In genomic region chr10:75235375-75236177, GRCh38 we compare ENCODE assay signal across 1 cellular context.
TF ChIP-seq lines count a peak whose summit lies in the region.

Gene COMTD1, minus strand, starts transcription at chr10:75235957. Its CDS starts 29 bp downstream, at chr10:75235928.

TF ChIP-seq in K562, 482 proteins besides CTCF, POLR2A, EP300 and RAD21 (continued from another document and continues in another):
- TF ChIP-seq ZNF232 (CRISPR knock-in tag; IDR thresholded peaks at IDR 0.05) (0 out of 2 replicates have a peak, but pooled peaks have one; percentile 10), ZNF407 (IDR thresholded peaks at IDR 0.05; ENCODE audit: low read depth) (no peak), GABPB1 (CRISPR knock-in tag; IDR thresholded peaks at IDR 0.05) (peak; percentile 74), FIP1L1 (IDR thresholded peaks at IDR 0.05; ENCODE audit: low read depth, low read length, poor library complexity, severe bottlenecking) (peak; percentile 79), SP1 (CRISPR knock-in tag; IDR thresholded peaks at IDR 0.05) (peak; percentile 57), KAT8 (IDR thresholded peaks at IDR 0.05; ENCODE audit: low read depth) (no peak), ZNF280A (IDR thresholded peaks at IDR 0.05; ENCODE audit: low read depth, partially characterized antibody) (no peak), RB1 (IDR thresholded peaks at IDR 0.05; ENCODE audit: low read depth) (peak; percentile 100), PKNOX1 (IDR thresholded peaks at IDR 0.05) (no peak), MAX (CRISPR knock-in tag; IDR thresholded peaks at IDR 0.05) (peak; percentile 95), ATF2 (CRISPR knock-in tag; IDR thresholded peaks at IDR 0.05) (no peak), RUNX1 (IDR thresholded peaks at IDR 0.05; ENCODE audit: low read depth) (peak; percentile 69; the same call in 1 of the 2 replicates), GMEB1 (CRISPR knock-in tag; IDR thresholded peaks at IDR 0.05) (peak; percentile 51), ETV1 (tag; conservative IDR thresholded peaks at IDR 0.05; ENCODE audit: low read depth) (0 out of 2 replicates have a peak, but pooled peaks have one; percentile 19), TFAP4 (CRISPR knock-in tag; IDR thresholded peaks at IDR 0.05; ENCODE audit: borderline replicate concordance) (peak; percentile 78; the same call in 1 of the 2 replicates), RBM39 (optimal IDR thresholded peaks at IDR 0.05; ENCODE audit: low read depth, low read length) (no peak), BHLHE40 (IDR thresholded peaks at IDR 0.05; ENCODE audit: low read length) (peak; percentile 95), TRIM25 (IDR thresholded peaks at IDR 0.05; ENCODE audit: borderline replicate concordance) (no peak), CREBBP (IDR thresholded peaks at IDR 0.05; ENCODE audit: low read depth, low read length) (no peak), AFF4 (CRISPR knock-in tag; IDR thresholded peaks at IDR 0.05) (no peak), FOXP1 (CRISPR knock-in tag; IDR thresholded peaks at IDR 0.05) (no peak), CHD2 (IDR thresholded peaks at IDR 0.05; ENCODE audit: low read depth, low read length) (peak; percentile 61), ZNF561 (CRISPR knock-in tag; conservative IDR thresholded peaks at IDR 0.05) (no peak), ETV6 (IDR thresholded peaks at IDR 0.05; ENCODE audit: borderline replicate concordance in 1 of 2, low read depth in 2 of 2, low read length in 1 of 2) (no peak), ETV6 (CRISPR knock-in tag; IDR thresholded peaks at IDR 0.05; ENCODE audit: borderline replicate concordance) (no peak), ZNF217 (CRISPR knock-in tag; IDR thresholded peaks at IDR 0.05) (no peak), FOXK2 (conservative IDR thresholded peaks at IDR 0.05 in 1 of 2, IDR thresholded peaks at IDR 0.05 in 1 of 2; ENCODE audit: low read depth in 2 of 2) (no peak), ETV5 (CRISPR knock-in tag; IDR thresholded peaks at IDR 0.05; ENCODE audit: low read depth) (peak; percentile 62; the same call in 1 of the 2 replicates), ZBTB1 (CRISPR knock-in tag; IDR thresholded peaks at IDR 0.05; ENCODE audit: borderline replicate concordance, low read depth) (0 out of 2 replicates have a peak, but pooled peaks have one; percentile 6), HDAC8 (tag; IDR thresholded peaks at IDR 0.05) (no peak), RBFOX2 (IDR thresholded peaks at IDR 0.05; ENCODE audit: low read depth, low read length) (peak; percentile 84), EZH2 (IDR thresholded peaks at IDR 0.05; ENCODE audit: borderline replicate concordance, low read depth, low read length) (no peak), SREBF1 (IDR thresholded peaks at IDR 0.05; ENCODE audit: borderline replicate concordance, low read depth, low read length) (no peak), MECOM (CRISPR knock-in tag; IDR thresholded peaks at IDR 0.05) (no peak), ZNF253 (CRISPR knock-in tag; conservative IDR thresholded peaks at IDR 0.05) (no peak), TAF15 (IDR thresholded peaks at IDR 0.05; ENCODE audit: low read depth, low read length) (no peak), TRIM28 (IDR thresholded peaks at IDR 0.05) (no peak), ZNF583 (CRISPR knock-in tag; IDR thresholded peaks at IDR 0.05) (0 out of 2 replicates have a peak, but pooled peaks have one; percentile 24), MBD2 (IDR thresholded peaks at IDR 0.05; ENCODE audit: borderline replicate concordance, low read depth) (peak; percentile 58), MCM3 (IDR thresholded peaks at IDR 0.05) (no peak), ZNF57 (CRISPR knock-in tag; IDR thresholded peaks at IDR 0.05) (no peak), ZNF436 (CRISPR knock-in tag; IDR thresholded peaks at IDR 0.05) (no peak), ZNF431 (CRISPR knock-in tag; IDR thresholded peaks at IDR 0.05) (peak; percentile 66; the same call in 1 of the 2 replicates)
